ENCODE assay signal across 11 cellular contexts in the genomic region with DNA sequence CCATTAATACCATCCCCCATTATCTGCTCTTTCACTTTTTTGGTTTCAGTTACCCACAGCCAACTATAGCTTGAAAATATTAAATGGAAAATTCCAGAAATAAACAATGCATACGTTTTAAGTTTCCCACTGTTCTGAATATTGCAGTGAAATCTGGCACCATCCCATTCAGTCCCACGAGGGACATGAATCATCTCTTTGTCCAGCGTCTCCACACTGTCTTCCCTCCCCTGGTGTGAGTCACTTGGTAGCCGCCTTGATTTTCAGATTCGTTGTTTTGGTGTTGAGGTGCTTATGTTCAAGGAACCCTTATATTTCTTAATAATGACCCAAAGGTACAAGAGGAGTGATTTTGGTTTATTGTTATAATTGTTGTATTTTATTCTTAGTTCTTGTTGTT.
DNase-seq lines count a peak whose midpoint lies in the region; ATAC-seq, FAIRE-seq and TF ChIP-seq lines count a peak whose summit lies in the region.
"Had no signal": no experiment of that assay in that cellular context is flagged by ENCODE, and none has a peak within 500 bp of the region (broad histone marks: within the 10 kb centered on the region; RNA-seq: fewer than 3 reads in every experiment).

No MANE protein-coding gene starts in this region.

- in situ Hi-C loops in GM13977 (cut with MboI; ENCODE audit: low pct_unique_long_range_greater_than_20kb, low sequenced_read_pairs, unreplicated experiment), result no loop called here

- TF ChIP-seq CTCF in A549 (IDR thresholded peaks at IDR 0.05) (no peak), chondrocyte (IDR thresholded peaks at IDR 0.05) (no peak), GM13977 (IDR thresholded peaks at IDR 0.05; ENCODE audit: extremely low read depth, insufficient read depth, missing control alignments) (no peak)

- no peaks in the 10 kb centered on the region for H3K27me3 Mint-ChIP-seq in chondrocyte (ENCODE audit: low read depth)

- H3K4me3 Mint-ChIP-seq in chondrocyte (ENCODE audit: unreplicated experiment), result peak overlapping the region; percentile 4
- H3K4me3 Mint-ChIP-seq: activated naive CD4-positive, alpha-beta T cell treated with anti-CD3 and anti-CD28 coated beads, Interleukin-2, amount 10 ng/mL, durations not matched to agents 7 days and 5 days; CD8-positive, alpha-beta T cell had no signal

- ATAC-seq in A549, result peak; percentile 90 to 97
- ATAC-seq in GM19467 (IDR thresholded peaks at IDR 0.05; ENCODE audit: unreplicated experiment), result no peak
- ATAC-seq: CD8-positive, alpha-beta T cell had no signal

- peaks cover 70% of the 10 kb centered on the region for H3K4me1 Mint-ChIP-seq in chondrocyte (ENCODE audit: low read depth)

- peak overlapping the region; percentile 66 for H3K4me2 ChIP-seq in A549

- TF ChIP-seq RAD21 in A549 (conservative IDR thresholded peaks at IDR 0.05 in 1 of 2, IDR thresholded peaks at IDR 0.05 in 1 of 2), result no peak

- H3K36me3 Mint-ChIP-seq in chondrocyte (ENCODE audit: low read depth), result peaks cover 4% of the 10 kb centered on the region
- H3K36me3 Mint-ChIP-seq: activated naive CD4-positive, alpha-beta T cell treated with anti-CD3 and anti-CD28 coated beads, Interleukin-2, amount 10 ng/mL, durations not matched to agents 7 days and 5 days; CD8-positive, alpha-beta T cell had no signal

- H3K9me3 ChIP-seq in A549, result no peaks in the 10 kb centered on the region

- H3K9me3 Mint-ChIP-seq in chondrocyte (ENCODE audit: low read depth), result peaks cover 12% of the 10 kb centered on the region
- H3K9me3 Mint-ChIP-seq: CD8-positive, alpha-beta T cell had no signal

- POLR2A ChIA-PET in A549 (lab: Yijun Ruan, JAX), result no interaction called here

- H3K27ac Mint-ChIP-seq in chondrocyte (ENCODE audit: unreplicated experiment), result peak overlapping the region; percentile 92
- H3K27ac Mint-ChIP-seq: activated naive CD4-positive, alpha-beta T cell treated with anti-CD3 and anti-CD28 coated beads, Interleukin-2, amount 10 ng/mL, durations not matched to agents 7 days and 5 days; CD8-positive, alpha-beta T cell had no signal

- FAIRE-seq in A549 (lab: Jason Lieb, UNC), result no peak

- no peak for TF ChIP-seq POLR2A in A549 (IDR thresholded peaks at IDR 0.05; ENCODE audit: low read length)

- H3K4me3 ChIP-seq in A549, result no peak overlapping the region

- 3% methylated on average over 5 of the region's 5 CpGs for WGBS in A549 (ENCODE audit: missing lambda C conversion rate)

- peak overlapping the region; percentile 55 to 73; a peak in 4 of 6 replicates for H3K27ac ChIP-seq in A549

- peaks cover 16% of the 10 kb centered on the region for H3K4me1 ChIP-seq in A549

- TF ChIP-seq EP300 in A549 (IDR thresholded peaks at IDR 0.05), result no peak

- DNase-seq in A549 (ENCODE audit: low read depth in 1 of 2, low spot score in 1 of 2), result peak; percentile 14 to 54
- peak; percentile 60 for DNase-seq in HS-5 (ENCODE audit: low read depth)
- no peak for DNase-seq in chondrocyte (ENCODE audit: low spot score)
- peak; percentile 15 for DNase-seq in left kidney (ENCODE audit: low read depth, low spot score)
- DNase-seq in NCI-H2227 (lab: John Stamatoyannopoulos, UW; ENCODE audit: unreplicated experiment), result no peak
- DNase-seq in NCI-H1436 treated with DMSO at 0.1 percent for 48 hours (lab: John Stamatoyannopoulos, UW), result no peak
- no peak for DNase-seq in GM13977 (ENCODE audit: low spot score)
- DNase-seq: activated naive CD4-positive, alpha-beta T cell treated with anti-CD3 and anti-CD28 coated beads, Interleukin-2, amount 10 ng/mL, durations not matched to agents 7 days and 5 days; CD8-positive, alpha-beta T cell; NCI-H1694 had no signal

- CTCF ChIA-PET in A549 (lab: Yijun Ruan, JAX), result no interaction called here

TF ChIP-seq in A549, 52 proteins besides CTCF, POLR2A, EP300 and RAD21:
- TF ChIP-seq, protein P1, sequence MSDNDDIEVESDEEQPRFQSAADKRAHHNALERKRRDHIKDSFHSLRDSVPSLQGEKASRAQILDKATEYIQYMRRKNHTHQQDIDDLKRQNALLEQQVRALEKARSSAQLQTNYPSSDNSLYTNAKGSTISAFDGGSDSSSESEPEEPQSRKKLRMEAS (IDR thresholded peaks at IDR 0.05), result 0 out of 2 replicates have a peak, but pooled peaks have one; percentile 25
- no peak for TF ChIP-seq MAZ (IDR thresholded peaks at IDR 0.05; ENCODE audit: borderline replicate concordance, low read depth, low read length)
- no peak for TF ChIP-seq TP53 (CRISPR knock-in tag; IDR thresholded peaks at IDR 0.05)
- peak; percentile 32; the same call in 1 of the 2 replicates for TF ChIP-seq JUNB (IDR thresholded peaks at IDR 0.05)
- TF ChIP-seq FOSL2 (IDR thresholded peaks at IDR 0.05), result peak; percentile 70
- TF ChIP-seq FOSL2 (CRISPR knock-in tag; IDR thresholded peaks at IDR 0.05), result peak; percentile 76
- TF ChIP-seq, protein P2, sequence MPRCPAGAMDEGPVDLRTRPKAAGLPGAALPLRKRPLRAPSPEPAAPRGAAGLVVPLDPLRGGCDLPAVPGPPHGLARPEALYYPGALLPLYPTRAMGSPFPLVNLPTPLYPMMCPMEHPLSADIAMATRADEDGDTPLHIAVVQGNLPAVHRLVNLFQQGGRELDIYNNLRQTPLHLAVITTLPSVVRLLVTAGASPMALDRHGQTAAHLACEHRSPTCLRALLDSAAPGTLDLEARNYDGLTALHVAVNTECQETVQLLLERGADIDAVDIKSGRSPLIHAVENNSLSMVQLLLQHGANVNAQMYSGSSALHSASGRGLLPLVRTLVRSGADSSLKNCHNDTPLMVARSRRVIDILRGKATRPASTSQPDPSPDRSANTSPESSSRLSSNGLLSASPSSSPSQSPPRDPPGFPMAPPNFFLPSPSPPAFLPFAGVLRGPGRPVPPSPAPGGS (IDR thresholded peaks at IDR 0.05), result no peak
- no peak for TF ChIP-seq RARB (CRISPR knock-in tag; IDR thresholded peaks at IDR 0.05)
- no peak for TF ChIP-seq POLR2AphosphoS2 (conservative IDR thresholded peaks at IDR 0.05; ENCODE audit: low read length)
- TF ChIP-seq, protein P3, sequence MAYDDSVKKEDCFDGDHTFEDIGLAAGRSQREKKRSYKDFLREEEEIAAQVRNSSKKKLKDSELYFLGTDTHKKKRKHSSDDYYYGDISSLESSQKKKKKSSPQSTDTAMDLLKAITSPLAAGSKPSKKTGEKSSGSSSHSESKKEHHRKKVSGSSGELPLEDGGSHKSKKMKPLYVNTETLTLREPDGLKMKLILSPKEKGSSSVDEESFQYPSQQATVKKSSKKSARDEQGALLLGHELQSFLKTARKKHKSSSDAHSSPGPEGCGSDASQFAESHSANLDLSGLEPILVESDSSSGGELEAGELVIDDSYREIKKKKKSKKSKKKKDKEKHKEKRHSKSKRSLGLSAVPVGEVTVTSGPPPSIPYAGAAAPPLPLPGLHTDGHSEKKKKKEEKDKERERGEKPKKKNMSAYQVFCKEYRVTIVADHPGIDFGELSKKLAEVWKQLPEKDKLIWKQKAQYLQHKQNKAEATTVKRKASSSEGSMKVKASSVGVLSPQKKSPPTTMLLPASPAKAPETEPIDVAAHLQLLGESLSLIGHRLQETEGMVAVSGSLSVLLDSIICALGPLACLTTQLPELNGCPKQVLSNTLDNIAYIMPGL (CRISPR knock-in tag; IDR thresholded peaks at IDR 0.05; ENCODE audit: borderline replicate concordance), result no peak
- TF ChIP-seq RFX5 (IDR thresholded peaks at IDR 0.05), result no peak
- TF ChIP-seq EHF (CRISPR knock-in tag; IDR thresholded peaks at IDR 0.05), result no peak
TF ChIP-seq in A549: peak in this region for 3.

Comparison
In these comparisons a context has a peak if more than half of its experiments do, and no peak if none do; other contexts are left out.
1. DNase-seq: peak in A549 (2 of 2), HS-5 (single experiment) and left kidney (single experiment); none in chondrocyte (single experiment), NCI-H2227 (single experiment), NCI-H1436 treated with DMSO at 0.1 percent for 48 hours (single experiment) and GM13977 (single experiment).